ENCODE assay signal across 8 cellular contexts in the genomic region with DNA sequence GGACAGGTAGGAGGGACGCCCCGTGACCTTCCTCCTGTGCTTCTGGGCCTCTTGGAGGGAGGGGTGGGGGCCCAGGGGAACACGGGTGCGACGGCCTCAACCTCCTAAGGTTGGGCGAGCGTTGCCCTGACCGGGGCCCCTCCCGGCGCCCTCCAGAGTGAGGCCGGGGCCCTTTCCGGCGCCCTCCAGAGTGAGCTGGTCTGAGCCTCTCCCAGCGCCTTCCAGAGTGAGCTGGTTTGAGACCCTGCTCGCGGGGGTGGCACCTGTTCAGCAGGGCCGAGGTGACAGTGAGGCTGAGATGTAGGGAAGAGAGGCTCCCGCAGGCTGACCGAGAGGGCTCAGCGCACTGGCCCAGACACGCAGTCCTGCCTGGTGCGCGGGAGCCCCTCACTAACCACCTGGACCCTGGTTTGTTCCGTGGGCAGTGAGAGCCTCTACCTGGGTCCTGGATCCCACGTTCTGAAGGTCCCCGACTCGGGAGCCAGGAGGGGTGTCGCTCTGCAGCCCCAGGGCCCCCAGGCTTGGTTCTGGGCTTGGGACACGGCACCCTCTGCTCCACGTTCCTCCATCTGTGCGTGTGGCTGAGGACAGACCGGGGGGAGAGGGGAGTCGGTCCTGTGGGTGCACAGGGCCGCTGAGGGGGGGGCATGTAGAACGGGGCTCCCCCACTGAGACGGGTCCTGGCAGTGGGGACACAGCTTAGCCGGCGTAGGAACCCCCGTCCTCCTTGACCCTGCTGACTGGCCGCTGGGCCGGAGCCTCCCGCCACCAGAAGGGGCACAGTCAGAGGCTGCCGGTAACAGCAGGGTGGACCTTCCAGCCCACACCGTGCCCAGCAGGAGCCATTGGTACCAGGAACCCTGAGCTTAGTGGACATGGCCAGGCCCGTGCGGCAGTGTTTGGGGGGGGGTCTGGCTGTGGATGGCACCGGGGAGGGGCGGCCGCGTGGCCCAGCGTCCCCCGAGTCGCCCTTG. TPM values are rescaled to one million over a fixed set of nuclear protein-coding genes. Genes with fewer than 3 reads are reported as not detected.
DNase-seq lines count a peak whose midpoint lies in the region; ATAC-seq, FAIRE-seq and TF ChIP-seq lines count a peak whose summit lies in the region.

No MANE protein-coding gene starts in this region.

- no peak for DNase-seq in AG10803 (ENCODE audit: low read depth)
- DNase-seq in IMR-90: no peak
- no peak for DNase-seq in epithelial cell of proximal tubule (ENCODE audit: low read depth)
- no peak for DNase-seq in neural crest cell (ENCODE audit: low read depth, low spot score)
- no peak for DNase-seq in RCC 7860 (ENCODE audit: low spot score)
- DNase-seq in activated T-cell treated with anti-CD3 and anti-CD28 coated beads, Interleukin-2, amount 50 U/mL, for 48 hours: no peak

- H2AFZ ChIP-seq in IMR-90 (replicated peaks; ENCODE audit: low read length, poor library complexity): peak overlapping the region; percentile 61

- no peaks in the 10 kb centered on the region for H3K9me3 ChIP-seq in IMR-90 (ENCODE audit: control insufficient read depth, insufficient read depth, low read length)

- no peak for TF ChIP-seq RAD21 in IMR-90 (IDR thresholded peaks at IDR 0.05; ENCODE audit: low read length)

- peaks cover 29% of the 10 kb centered on the region for H3K4me1 ChIP-seq in IMR-90 (ENCODE audit: control insufficient read depth, insufficient read depth, low read length)

- dilution Hi-C loops in IMR-90 (cut with HindIII; ENCODE audit: low sequenced_read_pairs, unreplicated experiment): no loop called here

- H2AK9ac ChIP-seq in IMR-90 (replicated peaks; ENCODE audit: low read depth, low read length, poor library complexity): peak overlapping the region; percentile 99

- in situ Hi-C loops in IMR-90 (cut with MboI; ENCODE audit: low sequenced_read_pairs): no loop called here

- H3K18ac ChIP-seq in IMR-90 (ENCODE audit: low read depth, low read length): peak overlapping the region; percentile 90

- ATAC-seq in IMR-90 (ENCODE audit: low read depth) (no peak; the same call in 1 of the 2 replicates), HG02642 (IDR thresholded peaks at IDR 0.05; ENCODE audit: poor library complexity, unreplicated experiment) (no peak), HG03342 (IDR thresholded peaks at IDR 0.05; ENCODE audit: unreplicated experiment) (no peak)

- POLR2A ChIA-PET in IMR-90 (lab: Charles Lee; ENCODE audit: unreplicated experiment): interaction anchor here (1.2 to 1.5 kb wide), 2 partner anchors 8 to 74 kb away, joined by 3 to 5 read pairs; no protein-coding TSS in a partner anchor

- intact Hi-C loops in IMR-90 (cut with micrococcal nuclease): no loop called here

- H2AK5ac ChIP-seq in IMR-90 (ENCODE audit: low read depth, low read length): peak overlapping the region; percentile 83

- BruUV-seq in IMR-90 (replicated peaks; lab: Mats Ljungman, UMichigan): no TSS peak

- H3K14ac ChIP-seq in IMR-90 (replicated peaks; ENCODE audit: low read depth, low read length): peak overlapping the region; percentile 98

- H4K5ac ChIP-seq in IMR-90 (ENCODE audit: low read depth, low read length): peak overlapping the region; percentile 71

- H4K91ac ChIP-seq in IMR-90 (ENCODE audit: insufficient read depth, low read depth, low read length): peak overlapping the region; percentile 84

- CTCF ChIA-PET in IMR-90 (lab: Yijun Ruan, JAX): no interaction called here

- peak overlapping the region; percentile 92 for H3K56ac ChIP-seq in IMR-90 (ENCODE audit: extremely low read depth, insufficient read depth, low read length)

- peak overlapping the region; percentile 85 for H3K4me3 Mint-ChIP-seq in neural crest cell

- H3K9me3 Mint-ChIP-seq in neural crest cell: no peaks in the 10 kb centered on the region

- no peak overlapping the region for H3K27ac Mint-ChIP-seq in neural crest cell (ENCODE audit: unreplicated experiment)

- H3K36me3 Mint-ChIP-seq in neural crest cell (ENCODE audit: low read depth): peaks cover 12% of the 10 kb centered on the region

- H4K20me1 ChIP-seq in IMR-90 (ENCODE audit: insufficient read depth, low read length): peaks cover 60% of the 10 kb centered on the region

- peaks cover 11 to 68% of the 10 kb centered on the region in 2 experiments; a peak in 3 of 4 replicates for H3K79me1 ChIP-seq in IMR-90 (ENCODE audit: low read depth in 1 of 2, low read length in 2 of 2)

- no peak overlapping the region for H2BK15ac ChIP-seq in IMR-90 (ENCODE audit: low read depth, low read length)

- peak overlapping the region; percentile 98 for H2BK5ac ChIP-seq in IMR-90 (ENCODE audit: low read depth, low read length, poor library complexity, severe bottlenecking)

- peak overlapping the region; percentile 91 for H3K4me2 ChIP-seq in IMR-90 (ENCODE audit: low read depth, low read length)

- H3K27me3 Mint-ChIP-seq in neural crest cell (ENCODE audit: low read depth): peaks cover 2% of the 10 kb centered on the region

- H2BK20ac ChIP-seq in IMR-90 (ENCODE audit: low read depth, low read length): no peak overlapping the region

- peak overlapping the region; percentile 80 for H3K4ac ChIP-seq in IMR-90 (ENCODE audit: low read depth, low read length)

- peak overlapping the region; percentile 30 for H2BK120ac ChIP-seq in IMR-90 (ENCODE audit: low read depth, low read length)

- TF ChIP-seq CTCF in AG10803 (conservative IDR thresholded peaks at IDR 0.05; ENCODE audit: low read length) (no peak), IMR-90 (conservative IDR thresholded peaks at IDR 0.05; ENCODE audit: low read depth, low read length) (no peak), epithelial cell of proximal tubule (conservative IDR thresholded peaks at IDR 0.05; ENCODE audit: low read depth, low read length) (no peak), neural crest cell (conservative IDR thresholded peaks at IDR 0.05) (no peak)

- H4K8ac ChIP-seq in IMR-90 (ENCODE audit: low read depth in 2 of 2, low read length in 2 of 2): peak overlapping the region; percentile 54 to 67; a peak in 2 of 4 replicates

- H3K4me3 ChIP-seq in AG10803 (ENCODE audit: low read length) (peak overlapping the region; percentile 96), IMR-90 (ENCODE audit: insufficient read depth, low read depth, low read length) (peak overlapping the region; percentile 95), epithelial cell of proximal tubule (ENCODE audit: low read depth, low read length) (peak overlapping the region; percentile 78)

- WGBS in IMR-90 (ENCODE audit: extremely low coverage in 2 of 2, insufficient read length in 1 of 2), 2 experiments: 13% methylated on average over 19 of the region's 53 CpGs; no CpG with 5 or more reads in 1 of the 2 experiments

- H3K4me1 Mint-ChIP-seq in neural crest cell: peaks cover 18% of the 10 kb centered on the region

- peak overlapping the region; percentile 95 for H3K23ac ChIP-seq in IMR-90 (ENCODE audit: low read depth, low read length)

- H3K36me3 ChIP-seq in IMR-90 (ENCODE audit: control insufficient read depth, insufficient read depth, low read length): peaks cover 49% of the 10 kb centered on the region

- H3K9ac ChIP-seq in IMR-90 (ENCODE audit: low read depth, low read length): peak overlapping the region; percentile 100

- no peaks in the 10 kb centered on the region for H3K27me3 ChIP-seq in IMR-90 (ENCODE audit: control insufficient read depth, insufficient read depth, low read length)

- peak overlapping the region; percentile 99 for H3K27ac ChIP-seq in IMR-90 (ENCODE audit: insufficient read depth, low read length)

- no peak for FAIRE-seq in RCC 7860 (lab: Jason Lieb, UNC)

- H3K9me1 ChIP-seq in IMR-90 (ENCODE audit: insufficient read depth, low read length): peaks cover 9% of the 10 kb centered on the region

- TF ChIP-seq POLR2A in IMR-90 (IDR thresholded peaks at IDR 0.05; ENCODE audit: low read depth, low read length): peak; percentile 5; the same call in 1 of the 2 replicates

TF ChIP-seq in IMR-90, 13 proteins besides CTCF, POLR2A, EP300 and RAD21 (continues in another document):
- TF ChIP-seq MAZ (IDR thresholded peaks at IDR 0.05; ENCODE audit: borderline replicate concordance, low read depth, low read length) (no peak), MXI1 (IDR thresholded peaks at IDR 0.05; ENCODE audit: borderline replicate concordance, low read depth, low read length) (no peak; the same call in 1 of the 2 replicates), RFX5 (IDR thresholded peaks at IDR 0.05; ENCODE audit: low read depth, low read length) (no peak), FOS (IDR thresholded peaks at IDR 0.05; ENCODE audit: low read depth, low read length) (no peak), CEBPB (IDR thresholded peaks at IDR 0.05; ENCODE audit: low read depth, low read length) (no peak), RCOR1 (IDR thresholded peaks at IDR 0.05; ENCODE audit: insufficient replicate concordance, low read length) (no peak), NFE2L2 (IDR thresholded peaks at IDR 0.05; ENCODE audit: low read depth, low read length) (no peak), BHLHE40 (IDR thresholded peaks at IDR 0.05; ENCODE audit: low read depth, low read length) (no peak), SMC3 (IDR thresholded peaks at IDR 0.05; ENCODE audit: low read depth, low read length) (no peak), MAFK (IDR thresholded peaks at IDR 0.05; ENCODE audit: low read depth, low read length) (no peak)
- TF ChIP-seq, protein P1, sequence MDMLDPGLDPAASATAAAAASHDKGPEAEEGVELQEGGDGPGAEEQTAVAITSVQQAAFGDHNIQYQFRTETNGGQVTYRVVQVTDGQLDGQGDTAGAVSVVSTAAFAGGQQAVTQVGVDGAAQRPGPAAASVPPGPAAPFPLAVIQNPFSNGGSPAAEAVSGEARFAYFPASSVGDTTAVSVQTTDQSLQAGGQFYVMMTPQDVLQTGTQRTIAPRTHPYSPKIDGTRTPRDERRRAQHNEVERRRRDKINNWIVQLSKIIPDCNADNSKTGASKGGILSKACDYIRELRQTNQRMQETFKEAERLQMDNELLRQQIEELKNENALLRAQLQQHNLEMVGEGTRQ (IDR thresholded peaks at IDR 0.05; ENCODE audit: low read depth, low read length): no peak
- TF ChIP-seq, protein P2, sequence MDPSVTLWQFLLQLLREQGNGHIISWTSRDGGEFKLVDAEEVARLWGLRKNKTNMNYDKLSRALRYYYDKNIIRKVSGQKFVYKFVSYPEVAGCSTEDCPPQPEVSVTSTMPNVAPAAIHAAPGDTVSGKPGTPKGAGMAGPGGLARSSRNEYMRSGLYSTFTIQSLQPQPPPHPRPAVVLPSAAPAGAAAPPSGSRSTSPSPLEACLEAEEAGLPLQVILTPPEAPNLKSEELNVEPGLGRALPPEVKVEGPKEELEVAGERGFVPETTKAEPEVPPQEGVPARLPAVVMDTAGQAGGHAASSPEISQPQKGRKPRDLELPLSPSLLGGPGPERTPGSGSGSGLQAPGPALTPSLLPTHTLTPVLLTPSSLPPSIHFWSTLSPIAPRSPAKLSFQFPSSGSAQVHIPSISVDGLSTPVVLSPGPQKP (IDR thresholded peaks at IDR 0.05; ENCODE audit: borderline replicate concordance, low read depth, low read length): no peak

RNA-seq across cellular contexts. Expression of a gene that starts 1.5 kb away (rescaled TPM):
- 173 and 186 TPM in 2 replicates for total RNA-seq in IMR-90 (2012; rRNA removed)
- polyA plus RNA-seq in IMR-90 (2012; rRNA removed): 1,556 and 1,578 TPM in 2 replicates
- 1,992 and 3,331 TPM in 2 replicates for polyA plus RNA-seq in IMR-90 (2012; cell fraction: cytosol; rRNA removed)
- polyA plus RNA-seq in IMR-90 (2012; cell fraction: nucleus; rRNA removed; ENCODE audit: low replicate concordance): 5,237 and 11,886 TPM in 2 replicates
- total RNA-seq in epithelial cell of proximal tubule: 76.9 and 135 TPM in 2 replicates
- 118 and 120 TPM in 2 replicates for total RNA-seq in neural crest cell
